In genomic region chr22:19766506-19767426, GRCh38 we compare ENCODE assay signal across 1 cellular context.
TF ChIP-seq lines count a peak whose summit lies in the region.

No MANE protein-coding gene starts in this region.

TF ChIP-seq in K562, 482 proteins besides CTCF, POLR2A, EP300 and RAD21 (continued from another document):
- TF ChIP-seq, protein P1, sequence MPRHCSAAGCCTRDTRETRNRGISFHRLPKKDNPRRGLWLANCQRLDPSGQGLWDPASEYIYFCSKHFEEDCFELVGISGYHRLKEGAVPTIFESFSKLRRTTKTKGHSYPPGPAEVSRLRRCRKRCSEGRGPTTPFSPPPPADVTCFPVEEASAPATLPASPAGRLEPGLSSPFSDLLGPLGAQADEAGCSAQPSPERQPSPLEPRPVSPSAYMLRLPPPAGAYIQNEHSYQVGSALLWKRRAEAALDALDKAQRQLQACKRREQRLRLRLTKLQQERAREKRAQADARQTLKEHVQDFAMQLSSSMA (CRISPR knock-in tag; IDR thresholded peaks at IDR 0.05) = 0 out of 2 replicates have a peak, but pooled peaks have one; percentile 47
- no peak for TF ChIP-seq ZNF263 (CRISPR knock-in tag; IDR thresholded peaks at IDR 0.05; ENCODE audit: borderline replicate concordance)
- no peak for TF ChIP-seq ADNP (tag; IDR thresholded peaks at IDR 0.05)
- TF ChIP-seq ZNF79 (CRISPR knock-in tag; IDR thresholded peaks at IDR 0.05; ENCODE audit: low read depth) = no peak
- TF ChIP-seq CTBP1 (IDR thresholded peaks at IDR 0.05; ENCODE audit: borderline replicate concordance) = peak; percentile 73
- TF ChIP-seq HMG20A (CRISPR knock-in tag; conservative IDR thresholded peaks at IDR 0.05) = no peak
- 0 out of 2 replicates have a peak, but pooled peaks have one; percentile 72 for TF ChIP-seq TARDBP (IDR thresholded peaks at IDR 0.05)
- no peak for TF ChIP-seq ARID2 (IDR thresholded peaks at IDR 0.05)
- TF ChIP-seq FOXK1 (CRISPR knock-in tag; IDR thresholded peaks at IDR 0.05; ENCODE audit: borderline replicate concordance) = no peak
- no peak for TF ChIP-seq ZNF589 (CRISPR knock-in tag; IDR thresholded peaks at IDR 0.05; ENCODE audit: low read depth)
